ENCODE assay signal across 30 cellular contexts in the genomic region with DNA sequence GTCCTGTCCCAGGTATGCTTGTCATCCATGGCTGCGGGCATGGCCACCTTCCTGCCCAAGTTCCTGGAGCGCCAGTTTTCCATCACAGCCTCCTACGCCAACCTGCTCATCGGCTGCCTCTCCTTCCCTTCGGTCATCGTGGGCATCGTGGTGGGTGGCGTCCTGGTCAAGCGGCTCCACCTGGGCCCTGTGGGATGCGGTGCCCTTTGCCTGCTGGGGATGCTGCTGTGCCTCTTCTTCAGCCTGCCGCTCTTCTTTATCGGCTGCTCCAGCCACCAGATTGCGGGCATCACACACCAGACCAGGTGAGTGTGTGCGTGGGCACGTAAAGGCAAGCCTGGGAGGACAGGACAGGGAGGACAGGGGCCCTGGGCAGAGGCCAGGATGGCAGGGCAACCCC. TPM values are rescaled to one million over a fixed set of nuclear protein-coding genes. Genes with fewer than 3 reads are reported as not detected.
"Had no signal": no experiment of that assay in that cellular context is flagged by ENCODE, and none has a peak within 500 bp of the region (broad histone marks: within the 10 kb centered on the region; RNA-seq: fewer than 3 reads in every experiment).

No MANE protein-coding gene starts in this region.

- H3K27ac ChIP-seq: gastrocnemius medialis, neural progenitor cell, ovary, stomach, thyroid gland had no signal

- H3K36me3 ChIP-seq: gastrocnemius medialis, neural progenitor cell, ovary, thyroid gland had no signal

- H3K4me1 Mint-ChIP-seq: stimulated activated effector memory CD8-positive, alpha-beta T cell treated with anti-CD3 and anti-CD28 coated beads, Interleukin-12 subunit alpha, Interleukin-12 subunit beta, amount 100 ng/mL, for 72 hours had no signal

- H3K4me3 Mint-ChIP-seq: naive thymus-derived CD4-positive, alpha-beta T cell; nephron; neural progenitor cell; stimulated activated effector memory CD8-positive, alpha-beta T cell treated with anti-CD3 and anti-CD28 coated beads, Interleukin-12 subunit alpha, Interleukin-12 subunit beta, amount 100 ng/mL, for 72 hours had no signal

- H2AFZ ChIP-seq: neural progenitor cell had no signal

- H3K4me3 ChIP-seq: dorsolateral prefrontal cortex, gastrocnemius medialis, neural progenitor cell, ovary, stomach, thyroid gland had no signal

- H3K36me3 Mint-ChIP-seq: naive thymus-derived CD4-positive, alpha-beta T cell; neural progenitor cell; stimulated activated effector memory CD8-positive, alpha-beta T cell treated with anti-CD3 and anti-CD28 coated beads, Interleukin-12 subunit alpha, Interleukin-12 subunit beta, amount 100 ng/mL, for 72 hours had no signal

- H3K27me3 ChIP-seq: dorsolateral prefrontal cortex, gastrocnemius medialis, neural progenitor cell, ovary, stomach, thyroid gland had no signal

- H3K9ac ChIP-seq: neural progenitor cell had no signal

- H3K27ac Mint-ChIP-seq: naive thymus-derived CD4-positive, alpha-beta T cell; neural progenitor cell had no signal

- H3K9me3 Mint-ChIP-seq: nephron; neural progenitor cell; stimulated activated effector memory CD8-positive, alpha-beta T cell treated with anti-CD3 and anti-CD28 coated beads, Interleukin-12 subunit alpha, Interleukin-12 subunit beta, amount 100 ng/mL, for 72 hours had no signal

- H3K9me3 ChIP-seq: gastrocnemius medialis, ovary, stomach, thyroid gland had no signal

- H3K4me1 ChIP-seq: gastrocnemius medialis had no signal

- ATAC-seq: esophagus mucosa; gastrocnemius medialis; left colon; naive thymus-derived CD4-positive, alpha-beta T cell had no signal

- H3K4me2 ChIP-seq: neural progenitor cell had no signal

- DNase-seq: caudate nucleus; cerebellar nuclear complex; cortex of kidney; dorsolateral prefrontal cortex; effector CD4-positive, alpha-beta T cell; foreskin fibroblast; gastrocnemius medialis; hippocampal formation; left colon; mammary epithelial cell; mesendoderm; midbrain; naive thymus-derived CD4-positive, alpha-beta T cell; nucleus accumbens; ovary; posterior cingulate gyrus; retina; stimulated activated CD4-positive, alpha-beta T cell treated with anti-CD3 and anti-CD28 coated beads, Interleukin-2, amount 100 ng/mL, for 24 hours; stimulated activated CD4-positive, alpha-beta T cell treated with anti-CD3 and anti-CD28 coated beads, Interleukin-4, amount 100 ng/mL, for 24 hours; stimulated activated naive CD4-positive, alpha-beta T cell treated with Interleukin-2 at 50 U/mL for 16 hours; stomach; thyroid gland had no signal

- FAIRE-seq: islet of Langerhans, urothelium cell line had no signal

RNA-seq across cellular contexts. Expression of a gene that starts 42.4 kb away (rescaled TPM):
- total RNA-seq: mammary epithelial cell had no signal
- polyA plus RNA-seq: mammary epithelial cell; naive thymus-derived CD4-positive, alpha-beta T cell had no signal

RNA-seq across cellular contexts. Expression of a gene that starts 47.3 kb away (rescaled TPM):
- total RNA-seq: esophagus mucosa, gastrocnemius medialis, skeletal muscle tissue, temporal lobe had no signal
